ENCODE assay signal across 20 cellular contexts in the genomic region with DNA sequence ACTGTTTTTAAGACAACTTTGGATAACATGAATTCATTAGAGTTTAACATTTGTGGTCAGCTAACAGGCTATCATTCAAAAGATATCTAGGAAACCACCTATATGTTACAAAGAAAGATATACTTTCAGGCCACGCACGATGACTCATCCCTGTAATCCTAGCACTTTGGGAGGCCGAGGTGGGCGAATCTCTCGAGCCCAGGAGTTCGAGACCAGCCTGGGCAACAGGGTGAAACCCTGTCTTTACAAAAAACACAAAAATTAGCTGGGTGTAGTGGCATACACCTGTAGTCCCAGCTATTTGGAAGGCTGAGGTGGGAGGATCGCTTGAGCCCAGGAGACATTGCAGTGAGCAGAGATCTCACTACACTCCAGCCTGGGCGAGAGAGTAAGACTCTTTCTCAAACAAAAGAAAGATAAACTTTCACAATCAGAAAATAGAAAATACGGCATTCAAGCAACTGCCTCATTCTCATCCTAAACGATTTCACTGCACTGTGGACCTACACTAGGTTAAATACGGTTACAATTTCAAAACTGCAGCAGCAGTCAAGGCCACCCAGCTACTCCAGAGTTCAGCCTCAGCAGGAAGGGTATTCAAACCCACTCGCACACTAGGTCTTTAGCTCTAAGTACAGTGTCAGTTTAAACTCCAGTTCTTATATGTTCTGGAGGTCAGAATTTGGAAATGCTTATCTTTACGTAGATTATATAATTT.
DNase-seq lines count a peak whose midpoint lies in the region; ATAC-seq, FAIRE-seq and TF ChIP-seq lines count a peak whose summit lies in the region.
"Had no signal": no experiment of that assay in that cellular context is flagged by ENCODE, and none has a peak within 500 bp of the region (broad histone marks: within the 10 kb centered on the region; RNA-seq: fewer than 3 reads in every experiment).

No MANE protein-coding gene starts in this region.

- intact Hi-C loops in IMR-90 (cut with micrococcal nuclease) = loop anchor here (10.0 kb wide), 1 partner anchor 518 kb away; no protein-coding TSS in a partner anchor
- intact Hi-C loops in kidney (cut with DNase I) = no loop called here
- intact Hi-C loops in transverse colon (cut with DNase I; ENCODE audit: low total_unique reads) = no loop called here
- intact Hi-C loops in spleen (cut with DNase I; ENCODE audit: low total_unique reads) = no loop called here

- H3K4me3 ChIP-seq in A549 = no peak overlapping the region
- H3K4me3 ChIP-seq in GM06990 (replicated peaks; ENCODE audit: low read depth, low read length) = no peak overlapping the region
- no peak overlapping the region for H3K4me3 ChIP-seq in IMR-90 (ENCODE audit: insufficient read depth, low read depth, low read length)
- H3K4me3 ChIP-seq in astrocyte (ENCODE audit: insufficient read depth, low read depth, low read length) = no peak overlapping the region
- H3K4me3 ChIP-seq in kidney (ENCODE audit: low read length in 2 of 2) = no peak overlapping the region
- H3K4me3 ChIP-seq in transverse colon = no peak overlapping the region
- no peak overlapping the region for H3K4me3 ChIP-seq in spleen
- H3K4me3 ChIP-seq: hepatocyte, tibial nerve had no signal

- H4K91ac ChIP-seq in IMR-90 (ENCODE audit: insufficient read depth, low read depth, low read length) = no peak overlapping the region

- H3K27ac ChIP-seq in A549 (peak overlapping the region; percentile 67 to 86), IMR-90 (ENCODE audit: insufficient read depth, low read length) (no peak overlapping the region), astrocyte (ENCODE audit: low read depth, low read length) (no peak overlapping the region), kidney (ENCODE audit: low read depth in 2 of 2, low read length in 2 of 2) (no peak overlapping the region), transverse colon (no peak overlapping the region), spleen (no peak overlapping the region)
- H3K27ac ChIP-seq: hepatocyte, tibial nerve had no signal

- TF ChIP-seq RAD21 in A549 (conservative IDR thresholded peaks at IDR 0.05 in 1 of 2, IDR thresholded peaks at IDR 0.05 in 1 of 2) = no peak
- no peak for TF ChIP-seq RAD21 in IMR-90 (IDR thresholded peaks at IDR 0.05; ENCODE audit: low read length)

- H2AFZ ChIP-seq in IMR-90 (replicated peaks; ENCODE audit: low read length, poor library complexity) = no peak overlapping the region
- no peak overlapping the region for H2AFZ ChIP-seq in astrocyte (ENCODE audit: low read depth, low read length)
- H2AFZ ChIP-seq: hepatocyte had no signal

- no peaks in the 10 kb centered on the region for H3K27me3 Mint-ChIP-seq in astrocyte (ENCODE audit: low read depth, unreplicated experiment)

- H2BK20ac ChIP-seq in IMR-90 (ENCODE audit: low read depth, low read length) = peak overlapping the region; percentile 36; the same call in 1 of the 2 replicates

- WGBS in A549 (ENCODE audit: missing lambda C conversion rate) = 84% methylated on average over 13 of the region's 13 CpGs
- no CpG with 5 or more reads among the region's 13 CpGs for WGBS in IMR-90 (ENCODE audit: extremely low coverage in 2 of 2, insufficient read length in 1 of 2), 2 experiments
- 80 to 83% methylated on average over 13 of the region's 13 CpGs for WGBS in transverse colon (ENCODE audit: low coverage in 1 of 2), 2 donors
- 77 to 84% (median 81%) methylated on average over 13 of the region's 13 CpGs for WGBS in spleen, 5 donors

- peak overlapping the region; percentile 30; the same call in 1 of the 2 replicates for H2BK120ac ChIP-seq in IMR-90 (ENCODE audit: low read depth, low read length)

- H3K9ac ChIP-seq in IMR-90 (ENCODE audit: low read depth, low read length) = no peak overlapping the region
- no peak overlapping the region for H3K9ac ChIP-seq in astrocyte (ENCODE audit: low read length)
- H3K9ac ChIP-seq in kidney (ENCODE audit: low read length in 2 of 2) = no peak overlapping the region

- H3K56ac ChIP-seq in IMR-90 (ENCODE audit: extremely low read depth, insufficient read depth, low read length) = no peak overlapping the region

- H3K9me1 ChIP-seq in IMR-90 (ENCODE audit: insufficient read depth, low read length) = no peaks in the 10 kb centered on the region

- POLR2A ChIA-PET in A549 (lab: Yijun Ruan, JAX) (no interaction called here), IMR-90 (lab: Charles Lee; ENCODE audit: unreplicated experiment) (no interaction called here)

- H3K4ac ChIP-seq in IMR-90 (ENCODE audit: low read depth, low read length) = peak overlapping the region; percentile 37; the same call in 1 of the 2 replicates

- no peak overlapping the region for H3K23ac ChIP-seq in IMR-90 (ENCODE audit: low read depth, low read length)

- ATAC-seq in A549 (peak; percentile 64 to 70; a peak in 4 of 6 replicates), IMR-90 (ENCODE audit: low read depth) (no peak)

- H2BK15ac ChIP-seq in IMR-90 (ENCODE audit: low read depth, low read length) = no peak overlapping the region

- no peaks in the 10 kb centered on the region for H3K27me3 ChIP-seq in GM06990 (replicated peaks; ENCODE audit: control insufficient read depth, insufficient read depth, low read length)
- H3K27me3 ChIP-seq in IMR-90 (ENCODE audit: control insufficient read depth, insufficient read depth, low read length) = no peaks in the 10 kb centered on the region
- no peaks in the 10 kb centered on the region for H3K27me3 ChIP-seq in astrocyte (ENCODE audit: insufficient read depth, low read length)
- H3K27me3 ChIP-seq in transverse colon = no peaks in the 10 kb centered on the region
- H3K27me3 ChIP-seq in spleen (replicated peaks in 1 of 7) = no peaks in the 10 kb centered on the region
- H3K27me3 ChIP-seq: hepatocyte, tibial nerve had no signal

- TF ChIP-seq POLR2A in A549 (IDR thresholded peaks at IDR 0.05; ENCODE audit: low read length) (no peak), IMR-90 (IDR thresholded peaks at IDR 0.05; ENCODE audit: low read depth, low read length) (no peak), transverse colon (IDR thresholded peaks at IDR 0.05) (no peak), spleen (IDR thresholded peaks at IDR 0.05) (no peak)

- TF ChIP-seq EP300 in A549 (IDR thresholded peaks at IDR 0.05) = no peak
- no peak for TF ChIP-seq EP300 in transverse colon (IDR thresholded peaks at IDR 0.05; ENCODE audit: low read depth)

- H4K20me1 ChIP-seq in IMR-90 (ENCODE audit: insufficient read depth, low read length) (no peaks in the 10 kb centered on the region), astrocyte (ENCODE audit: insufficient read depth, low read length) (no peaks in the 10 kb centered on the region)

- H3K36me3 ChIP-seq in GM06990 (ENCODE audit: control insufficient read depth, insufficient read depth, low read length) = no peaks in the 10 kb centered on the region
- no peaks in the 10 kb centered on the region for H3K36me3 ChIP-seq in IMR-90 (ENCODE audit: control insufficient read depth, insufficient read depth, low read length)
- no peaks in the 10 kb centered on the region for H3K36me3 ChIP-seq in astrocyte (ENCODE audit: insufficient read depth, low read length)
- H3K36me3 ChIP-seq in kidney (ENCODE audit: control insufficient read depth in 1 of 2, insufficient read depth in 2 of 2, low read length in 2 of 2) = no peaks in the 10 kb centered on the region
- no peaks in the 10 kb centered on the region for H3K36me3 ChIP-seq in transverse colon
- H3K36me3 ChIP-seq in spleen = no peaks in the 10 kb centered on the region
- H3K36me3 ChIP-seq: tibial nerve had no signal

- H3K4me2 ChIP-seq in A549 (peak overlapping the region; percentile 44), IMR-90 (ENCODE audit: low read depth, low read length) (no peak overlapping the region), astrocyte (ENCODE audit: low read length) (no peak overlapping the region)
- H3K4me2 ChIP-seq: hepatocyte had no signal

- H3K27ac Mint-ChIP-seq in astrocyte (ENCODE audit: unreplicated experiment) = no peak overlapping the region
- H3K27ac Mint-ChIP-seq: endodermal cell had no signal

- DNase-seq in A549 (ENCODE audit: low read depth in 1 of 2, low spot score in 1 of 2) (no peak), GM06990 (ENCODE audit: extremely low read depth, insufficient read length) (peak; percentile 6), IMR-90 (peak; percentile 55), astrocyte (ENCODE audit: low read depth) (peak; percentile 39), SKM-1 (lab: John Stamatoyannopoulos, UW; ENCODE audit: unreplicated experiment) (no peak), kidney (no peak), transverse colon (no peak), spleen (no peak)
- DNase-seq: activated CD4-positive, alpha-beta T cell treated with anti-CD3 and anti-CD28 coated beads, Interleukin-2, amount 50 U/mL, for 4 hours; cerebellar nuclear complex; endodermal cell; MV-4-11; NCI-H2081 treated with DMSO at 0.1 percent for 48 hours; NCI-H748 treated with DMSO at 0.1 percent for 48 hours; RPMI8226 had no signal

- H3K14ac ChIP-seq in IMR-90 (replicated peaks; ENCODE audit: low read depth, low read length) = no peak overlapping the region

- no peak overlapping the region for H4K8ac ChIP-seq in IMR-90 (ENCODE audit: low read depth in 2 of 2, low read length in 2 of 2)

- H4K5ac ChIP-seq in IMR-90 (ENCODE audit: low read depth, low read length) = no peak overlapping the region

- H2BK5ac ChIP-seq in IMR-90 (ENCODE audit: low read depth, low read length, poor library complexity, severe bottlenecking) = no peak overlapping the region

- H3K4me1 Mint-ChIP-seq in astrocyte (ENCODE audit: low read depth, unreplicated experiment) = peaks cover 9% of the 10 kb centered on the region
- H3K4me1 Mint-ChIP-seq: neural crest cell had no signal

- H3K9me3 ChIP-seq in A549 = no peaks in the 10 kb centered on the region; the same call in 2 of the 3 replicates
- H3K9me3 ChIP-seq in IMR-90 (ENCODE audit: control insufficient read depth, insufficient read depth, low read length) = 0 out of 2 replicates have a peak, but pooled peaks cover 1% of the 10 kb centered on the region
- H3K9me3 ChIP-seq in astrocyte (ENCODE audit: insufficient read depth, low read depth, low read length) = no peaks in the 10 kb centered on the region
- no peaks in the 10 kb centered on the region for H3K9me3 ChIP-seq in kidney (ENCODE audit: control insufficient read depth in 1 of 2, low read length in 2 of 2)
- no peaks in the 10 kb centered on the region for H3K9me3 ChIP-seq in transverse colon
- no peaks in the 10 kb centered on the region for H3K9me3 ChIP-seq in spleen
- H3K9me3 ChIP-seq: tibial nerve had no signal

- no peak overlapping the region for H2AK9ac ChIP-seq in IMR-90 (replicated peaks; ENCODE audit: low read depth, low read length, poor library complexity)

- FAIRE-seq in A549 (lab: Jason Lieb, UNC) = no peak
- no peak for FAIRE-seq in astrocyte (lab: Jason Lieb, UNC)
- no peak for FAIRE-seq in kidney (lab: Jason Lieb, UNC)
- FAIRE-seq: D721Med, TTC549 had no signal

- no peak overlapping the region for H3K18ac ChIP-seq in IMR-90 (ENCODE audit: low read depth, low read length)

- BruUV-seq in IMR-90 (replicated peaks; lab: Mats Ljungman, UMichigan) = no TSS peak

- no peaks in the 10 kb centered on the region for H3K79me2 ChIP-seq in astrocyte (ENCODE audit: insufficient read depth, low read length)
- H3K79me2 ChIP-seq: hepatocyte had no signal

- TF ChIP-seq CTCF in A549 (IDR thresholded peaks at IDR 0.05) (no peak), GM06990 (IDR thresholded peaks at IDR 0.05; ENCODE audit: insufficient read depth, low read length, poor library complexity, severe bottlenecking) (no peak), IMR-90 (conservative IDR thresholded peaks at IDR 0.05; ENCODE audit: low read depth, low read length) (no peak), astrocyte (IDR thresholded peaks at IDR 0.05; ENCODE audit: insufficient read depth, low read depth, low read length) (no peak), kidney (IDR thresholded peaks at IDR 0.05; ENCODE audit: borderline replicate concordance, extremely low read depth, insufficient read depth) (no peak), transverse colon (IDR thresholded peaks at IDR 0.05) (no peak), spleen (IDR thresholded peaks at IDR 0.05 in 8 of 11, conservative IDR thresholded peaks at IDR 0.05 in 3 of 11) (no peak)

- dilution Hi-C loops in IMR-90 (cut with HindIII; ENCODE audit: low sequenced_read_pairs, unreplicated experiment) = no loop called here

- CTCF ChIA-PET in A549 (lab: Yijun Ruan, JAX) (no interaction called here), IMR-90 (lab: Yijun Ruan, JAX) (interaction anchor here (1.0 kb wide), 1 partner anchor 253 kb away, joined by 3 read pairs; no protein-coding TSS in a partner anchor)

- no peaks in the 10 kb centered on the region for H3K79me1 ChIP-seq in IMR-90 (ENCODE audit: low read depth in 1 of 2, low read length in 2 of 2)

- H3K4me1 ChIP-seq in A549 = peaks cover 36% of the 10 kb centered on the region
- H3K4me1 ChIP-seq in IMR-90 (ENCODE audit: control insufficient read depth, insufficient read depth, low read length) = peaks cover 6% of the 10 kb centered on the region
- H3K4me1 ChIP-seq in astrocyte (ENCODE audit: insufficient read depth, low read length) = peaks cover 2% of the 10 kb centered on the region
- no peaks in the 10 kb centered on the region for H3K4me1 ChIP-seq in kidney (ENCODE audit: control insufficient read depth in 1 of 2, insufficient read depth in 1 of 2, low read depth in 1 of 2, low read length in 2 of 2)
- no peaks in the 10 kb centered on the region for H3K4me1 ChIP-seq in transverse colon
- peaks cover 0 to 5% (median 0%) of the 10 kb centered on the region in 6 donors for H3K4me1 ChIP-seq in spleen
- H3K4me1 ChIP-seq: tibial nerve had no signal

- no peaks in the 10 kb centered on the region for H3K36me3 Mint-ChIP-seq in astrocyte (ENCODE audit: low read depth, unreplicated experiment)

- in situ Hi-C loops in IMR-90 (cut with MboI; ENCODE audit: low sequenced_read_pairs) = no loop called here
- in situ Hi-C loops in transverse colon (cut with MboI; ENCODE audit: low pct_ligation_motif_present in 1 of 4, low pct_unique_long_range_greater_than_20kb in 1 of 4, low sequenced_read_pairs in 3 of 4) = no loop called here

- no peaks in the 10 kb centered on the region for H3K9me3 Mint-ChIP-seq in astrocyte (ENCODE audit: unreplicated experiment)

- no peak overlapping the region for H3K4me3 Mint-ChIP-seq in astrocyte (ENCODE audit: unreplicated experiment)
- H3K4me3 Mint-ChIP-seq: endodermal cell, neural crest cell had no signal

- H2AK5ac ChIP-seq in IMR-90 (ENCODE audit: low read depth, low read length) = 0 out of 2 replicates have a peak overlapping the region, but pooled peaks have one; percentile 27

Comparison
In these comparisons a context has a peak if more than half of its experiments do, and no peak if none do; other contexts are left out.
1. DNase-seq: peak in GM06990 (single experiment), IMR-90 (single experiment) and astrocyte (single experiment); none in A549 (0 of 2), SKM-1 (single experiment), kidney (single experiment), transverse colon (single experiment) and spleen (single experiment).
2. H3K27ac ChIP-seq: peak in A549 (2 of 2); none in IMR-90 (single experiment), astrocyte (single experiment), kidney (0 of 2), transverse colon (0 of 4) and spleen (0 of 8).